ENCODE assay signal across 11 cellular contexts in the genomic region with DNA sequence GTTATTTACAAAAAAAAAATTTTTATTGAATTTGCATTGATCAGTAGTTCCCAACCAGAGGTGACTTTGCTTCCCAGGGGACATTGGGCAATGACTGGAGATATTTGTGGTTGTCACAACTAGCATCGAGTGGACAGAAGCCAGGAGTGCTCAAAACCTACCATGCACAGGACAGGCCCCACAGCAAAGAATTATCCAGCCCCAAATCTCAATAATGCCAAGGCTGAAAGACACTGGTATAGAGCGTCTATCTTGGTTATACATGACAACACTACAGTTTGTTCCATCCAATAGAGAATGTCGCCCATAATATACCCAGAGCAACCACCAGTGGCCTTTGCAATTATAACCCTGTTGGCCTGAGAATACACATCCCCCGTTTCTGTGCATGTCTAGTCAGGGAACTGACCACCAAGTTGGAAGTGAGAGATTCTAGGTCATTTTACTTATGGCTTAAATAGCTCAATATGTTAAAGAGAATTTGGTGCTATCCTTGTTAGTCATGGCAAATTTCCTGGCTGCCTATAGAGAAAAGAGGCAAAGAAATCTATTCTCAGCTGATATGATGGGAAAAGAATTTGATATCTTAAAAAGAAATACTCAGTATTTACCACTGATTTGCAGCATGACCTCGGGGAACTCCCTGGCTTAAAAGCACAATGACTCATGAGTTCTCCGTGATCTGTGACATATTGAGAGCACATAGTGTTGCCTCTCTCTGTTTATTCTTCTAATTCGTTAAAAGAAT.
A peak's percentile ranks its signal among the peaks of the same experiment; 100 is the strongest.
DNase-seq lines count a peak whose midpoint lies in the region; ATAC-seq and TF ChIP-seq lines count a peak whose summit lies in the region.
"Had no signal": no experiment of that assay in that cellular context is flagged by ENCODE, and none has a peak within 500 bp of the region (broad histone marks: within the 10 kb centered on the region; RNA-seq: fewer than 3 reads in every experiment).

No MANE protein-coding gene starts in this region.

- no peak overlapping the region for H3K27ac Mint-ChIP-seq in activated CD4-positive, alpha-beta memory T cell treated with anti-CD3 and anti-CD28 coated beads for 36 hours
- H3K27ac Mint-ChIP-seq in activated CD4-positive, alpha-beta memory T cell treated with anti-CD3 and anti-CD28 coated beads, Interleukin-2, amount 10 ng/mL, durations not matched to agents 7 days and 5 days, result no peak overlapping the region
- H3K27ac Mint-ChIP-seq in stimulated activated effector memory CD8-positive, alpha-beta T cell treated with anti-CD3 and anti-CD28 coated beads, Interleukin-12 subunit alpha, Interleukin-12 subunit beta, amount 100 ng/mL, for 72 hours, result no peak overlapping the region

- peak; percentile 15 for DNase-seq in activated CD4-positive, alpha-beta memory T cell treated with anti-CD3 and anti-CD28 coated beads for 36 hours
- no peak for DNase-seq in activated CD4-positive, alpha-beta memory T cell treated with anti-CD3 and anti-CD28 coated beads, Interleukin-2, amount 10 ng/mL, durations not matched to agents 7 days and 5 days
- DNase-seq in LHCN-M2 (ENCODE audit: low read depth) (peak; percentile 75), epithelial cell of proximal tubule (ENCODE audit: low read depth) (peak; percentile 70), DMS114 treated with DMSO at 0.1 percent for 48 hours (lab: John Stamatoyannopoulos, UW; ENCODE audit: unreplicated experiment) (no peak), NCI-H1105 (lab: John Stamatoyannopoulos, UW) (no peak), A673 (ENCODE audit: low spot score) (no peak)
- no peak for DNase-seq in stimulated activated effector memory CD8-positive, alpha-beta T cell treated with anti-CD3 and anti-CD28 coated beads, Interleukin-12 subunit alpha, Interleukin-12 subunit beta, amount 100 ng/mL, for 72 hours (ENCODE audit: low spot score in 2 of 2)
- DNase-seq: activated naive CD4-positive, alpha-beta T cell treated with anti-CD3 and anti-CD28 coated beads, Interleukin-2, amount 50 U/mL, for 16 hours had no signal

- peaks cover 3% of the 10 kb centered on the region for H3K9me3 ChIP-seq in A673 (ENCODE audit: low read depth, low read length, poor library complexity, severe bottlenecking)

- no peaks in the 10 kb centered on the region for H3K4me1 ChIP-seq in A673 (ENCODE audit: insufficient read depth, low read length, poor library complexity, severe bottlenecking)

- no peak overlapping the region for H3K4me3 Mint-ChIP-seq in activated CD4-positive, alpha-beta memory T cell treated with anti-CD3 and anti-CD28 coated beads for 36 hours
- no peak overlapping the region for H3K4me3 Mint-ChIP-seq in activated CD4-positive, alpha-beta memory T cell treated with anti-CD3 and anti-CD28 coated beads, Interleukin-2, amount 10 ng/mL, durations not matched to agents 7 days and 5 days
- no peak overlapping the region for H3K4me3 Mint-ChIP-seq in stimulated activated effector memory CD8-positive, alpha-beta T cell treated with anti-CD3 and anti-CD28 coated beads, Interleukin-12 subunit alpha, Interleukin-12 subunit beta, amount 100 ng/mL, for 72 hours

- POLR2A ChIA-PET in activated CD4-positive, alpha-beta memory T cell treated with anti-CD3 and anti-CD28 coated beads for 36 hours (lab: Charles Lee), result no interaction called here
- POLR2A ChIA-PET in activated CD4-positive, alpha-beta memory T cell treated with anti-CD3 and anti-CD28 coated beads, Interleukin-2, amount 10 ng/mL, durations not matched to agents 7 days and 5 days (lab: Charles Lee), result no interaction called here
- POLR2A ChIA-PET in A673 (lab: Charles Lee; ENCODE audit: low non-redundant PET), result no interaction called here

- H3K9me3 Mint-ChIP-seq in activated CD4-positive, alpha-beta memory T cell treated with anti-CD3 and anti-CD28 coated beads for 36 hours, result no peaks in the 10 kb centered on the region
- no peaks in the 10 kb centered on the region for H3K9me3 Mint-ChIP-seq in activated CD4-positive, alpha-beta memory T cell treated with anti-CD3 and anti-CD28 coated beads, Interleukin-2, amount 10 ng/mL, durations not matched to agents 7 days and 5 days
- peaks cover 3% of the 10 kb centered on the region for H3K9me3 Mint-ChIP-seq in stimulated activated effector memory CD8-positive, alpha-beta T cell treated with anti-CD3 and anti-CD28 coated beads, Interleukin-12 subunit alpha, Interleukin-12 subunit beta, amount 100 ng/mL, for 72 hours

- no peaks in the 10 kb centered on the region for H3K36me3 ChIP-seq in A673 (ENCODE audit: insufficient read depth, low read length, poor library complexity, severe bottlenecking)

- TF ChIP-seq CTCF in epithelial cell of proximal tubule (conservative IDR thresholded peaks at IDR 0.05; ENCODE audit: low read depth, low read length), result no peak
- TF ChIP-seq CTCF in A673 (conservative IDR thresholded peaks at IDR 0.05; ENCODE audit: low read depth, low read length), result no peak

- intact Hi-C loops in activated CD4-positive, alpha-beta memory T cell treated with anti-CD3 and anti-CD28 coated beads for 36 hours (cut with micrococcal nuclease), result no loop called here
- intact Hi-C loops in A673 (cut with micrococcal nuclease; ENCODE audit: unreplicated experiment), result no loop called here

- no peaks in the 10 kb centered on the region for H3K36me3 Mint-ChIP-seq in activated CD4-positive, alpha-beta memory T cell treated with anti-CD3 and anti-CD28 coated beads for 36 hours
- H3K36me3 Mint-ChIP-seq in activated CD4-positive, alpha-beta memory T cell treated with anti-CD3 and anti-CD28 coated beads, Interleukin-2, amount 10 ng/mL, durations not matched to agents 7 days and 5 days (ENCODE audit: low read depth), result no peaks in the 10 kb centered on the region
- H3K36me3 Mint-ChIP-seq in stimulated activated effector memory CD8-positive, alpha-beta T cell treated with anti-CD3 and anti-CD28 coated beads, Interleukin-12 subunit alpha, Interleukin-12 subunit beta, amount 100 ng/mL, for 72 hours, result no peaks in the 10 kb centered on the region

- peak; percentile 79 for ATAC-seq in stimulated activated effector memory CD8-positive, alpha-beta T cell treated with anti-CD3 and anti-CD28 coated beads, Interleukin-12 subunit alpha, Interleukin-12 subunit beta, amount 100 ng/mL, for 72 hours

- no peak overlapping the region for H3K27ac ChIP-seq in A673 (ENCODE audit: low read depth, low read length, poor library complexity, severe bottlenecking)
- H3K27ac ChIP-seq: C4-2B, SK-N-MC had no signal

- peaks cover 6% of the 10 kb centered on the region for H3K4me1 Mint-ChIP-seq in activated CD4-positive, alpha-beta memory T cell treated with anti-CD3 and anti-CD28 coated beads for 36 hours (ENCODE audit: low read depth)
- no peaks in the 10 kb centered on the region for H3K4me1 Mint-ChIP-seq in activated CD4-positive, alpha-beta memory T cell treated with anti-CD3 and anti-CD28 coated beads, Interleukin-2, amount 10 ng/mL, durations not matched to agents 7 days and 5 days
- H3K4me1 Mint-ChIP-seq in stimulated activated effector memory CD8-positive, alpha-beta T cell treated with anti-CD3 and anti-CD28 coated beads, Interleukin-12 subunit alpha, Interleukin-12 subunit beta, amount 100 ng/mL, for 72 hours, result no peaks in the 10 kb centered on the region

- no TSS peak for BruUV-seq in A673 (replicated peaks; lab: Mats Ljungman, UMichigan)

- H3K27me3 Mint-ChIP-seq in activated CD4-positive, alpha-beta memory T cell treated with anti-CD3 and anti-CD28 coated beads for 36 hours, result no peaks in the 10 kb centered on the region
- no peaks in the 10 kb centered on the region for H3K27me3 Mint-ChIP-seq in activated CD4-positive, alpha-beta memory T cell treated with anti-CD3 and anti-CD28 coated beads, Interleukin-2, amount 10 ng/mL, durations not matched to agents 7 days and 5 days

- CTCF ChIA-PET in activated CD4-positive, alpha-beta memory T cell treated with anti-CD3 and anti-CD28 coated beads for 36 hours (lab: Charles Lee), result no interaction called here
- CTCF ChIA-PET in activated CD4-positive, alpha-beta memory T cell treated with anti-CD3 and anti-CD28 coated beads, Interleukin-2, amount 10 ng/mL, durations not matched to agents 7 days and 5 days (lab: Charles Lee), result no interaction called here
- CTCF ChIA-PET in A673 (lab: Charles Lee), result no interaction called here

- no peak overlapping the region for H3K4me3 ChIP-seq in epithelial cell of proximal tubule (ENCODE audit: low read depth, low read length)
- no peak overlapping the region for H3K4me3 ChIP-seq in A673 (ENCODE audit: low read depth, low read length, poor library complexity, severe bottlenecking)
- H3K4me3 ChIP-seq: SK-N-MC had no signal

- no peaks in the 10 kb centered on the region for H3K27me3 ChIP-seq in A673 (replicated peaks; ENCODE audit: insufficient read depth, low read depth, low read length, poor library complexity)

Comparison
In these comparisons a context has a peak if more than half of its experiments do, and no peak if none do; other contexts are left out.
1. DNase-seq: peak in activated CD4-positive, alpha-beta memory T cell treated with anti-CD3 and anti-CD28 coated beads for 36 hours (single experiment), LHCN-M2 (single experiment) and epithelial cell of proximal tubule (single experiment); none in activated CD4-positive, alpha-beta memory T cell treated with anti-CD3 and anti-CD28 coated beads, Interleukin-2, amount 10 ng/mL, durations not matched to agents 7 days and 5 days (single experiment), stimulated activated effector memory CD8-positive, alpha-beta T cell treated with anti-CD3 and anti-CD28 coated beads, Interleukin-12 subunit alpha, Interleukin-12 subunit beta, amount 100 ng/mL, for 72 hours (0 of 2), DMS114 treated with DMSO at 0.1 percent for 48 hours (single experiment), NCI-H1105 (single experiment) and A673 (single experiment).